ENCODE assay signal across 8 cellular contexts in genomic region chr11:66743271-66743968, GRCh38. TPM values are rescaled to one million over a fixed set of nuclear protein-coding genes. Genes with fewer than 3 reads are reported as not detected.
DNase-seq lines count a peak whose midpoint lies in the region; ATAC-seq and TF ChIP-seq lines count a peak whose summit lies in the region.

No MANE protein-coding gene starts in this region.

- POLR2A ChIA-PET in activated naive CD8-positive, alpha-beta T cell treated with anti-CD3 and anti-CD28 coated beads, Interleukin-2, amount 10 ng/mL, durations not matched to agents 7 days and 5 days (lab: Charles Lee): no interaction called here

- H3K27ac ChIP-seq in heart right ventricle (peak overlapping the region in 1 of 10 donors; percentile 76), lung (ENCODE audit: low read depth in 1 of 2, low read length in 1 of 2) (peak overlapping the region in 1 of 2 donors; percentile 20), transverse colon (peak overlapping the region; percentile 87 to 97 (median 94))

- peaks cover 2% of the 10 kb centered on the region for H3K27me3 Mint-ChIP-seq in activated naive CD8-positive, alpha-beta T cell treated with anti-CD3 and anti-CD28 coated beads, Interleukin-2, amount 10 ng/mL, durations not matched to agents 7 days and 5 days

- H3K4me3 ChIP-seq in heart right ventricle: peak overlapping the region in 9 of 10 donors; percentile 63 to 100 (median 86)
- H3K4me3 ChIP-seq in lung: no peak overlapping the region
- peak overlapping the region in 3 of 4 donors; percentile 51 to 76 (median 67) for H3K4me3 ChIP-seq in transverse colon

- peak overlapping the region; percentile 97 for H3K4me3 Mint-ChIP-seq in activated naive CD8-positive, alpha-beta T cell treated with anti-CD3 and anti-CD28 coated beads, Interleukin-2, amount 10 ng/mL, durations not matched to agents 7 days and 5 days

- no peak for TF ChIP-seq EP300 in transverse colon (IDR thresholded peaks at IDR 0.05; ENCODE audit: low read depth)

- H3K36me3 Mint-ChIP-seq in activated naive CD8-positive, alpha-beta T cell treated with anti-CD3 and anti-CD28 coated beads, Interleukin-2, amount 10 ng/mL, durations not matched to agents 7 days and 5 days: no peaks in the 10 kb centered on the region

- H3K9me3 Mint-ChIP-seq in activated naive CD8-positive, alpha-beta T cell treated with anti-CD3 and anti-CD28 coated beads, Interleukin-2, amount 10 ng/mL, durations not matched to agents 7 days and 5 days: peaks cover 2% of the 10 kb centered on the region

- H3K4me1 Mint-ChIP-seq in activated naive CD8-positive, alpha-beta T cell treated with anti-CD3 and anti-CD28 coated beads, Interleukin-2, amount 10 ng/mL, durations not matched to agents 7 days and 5 days: peaks cover 1% of the 10 kb centered on the region

- TF ChIP-seq CTCF in heart right ventricle (IDR thresholded peaks at IDR 0.05): no peak
- TF ChIP-seq CTCF in lung (IDR thresholded peaks at IDR 0.05; ENCODE audit: control extremely low read depth, extremely low read depth): no peak
- TF ChIP-seq CTCF in transverse colon (IDR thresholded peaks at IDR 0.05): no peak

- H3K9me3 ChIP-seq in heart right ventricle (peaks cover 0 to 9% (median 0%) of the 10 kb centered on the region in 11 donors), lung (ENCODE audit: control insufficient read depth in 2 of 2, insufficient read depth in 1 of 2, low read length in 1 of 2) (no peaks in the 10 kb centered on the region), transverse colon (no peaks in the 10 kb centered on the region)

- no peaks in the 10 kb centered on the region for H3K27me3 ChIP-seq in heart right ventricle
- no peaks in the 10 kb centered on the region for H3K27me3 ChIP-seq in lung (ENCODE audit: control insufficient read depth, insufficient read depth)
- H3K27me3 ChIP-seq in transverse colon: no peaks in the 10 kb centered on the region

- peak overlapping the region; percentile 51 for H3K27ac Mint-ChIP-seq in activated naive CD8-positive, alpha-beta T cell treated with anti-CD3 and anti-CD28 coated beads, Interleukin-2, amount 10 ng/mL, durations not matched to agents 7 days and 5 days

- WGBS in heart right ventricle, 2 donors: 84 to 85% methylated on average over 16 of the region's 16 CpGs
- 74 to 90% methylated on average over 16 of the region's 16 CpGs for WGBS in lung, 2 donors
- 53% methylated on average over 16 of the region's 16 CpGs; no CpG with 5 or more reads in 1 of the 2 donors for WGBS in transverse colon (ENCODE audit: low coverage in 1 of 2), 2 donors

- H3K4me1 ChIP-seq in heart right ventricle (peaks cover 0 to 24% (median 15%) of the 10 kb centered on the region in 9 donors), lung (ENCODE audit: control insufficient read depth in 2 of 2, insufficient read depth in 2 of 2, low read length in 2 of 2) (peaks cover 0 to 9% of the 10 kb centered on the region in 2 donors), transverse colon (peaks cover 6 to 21% (median 14%) of the 10 kb centered on the region in 4 donors)

- intact Hi-C loops in heart right ventricle (cut with DNase I) (no loop called here), Right ventricle myocardium inferior (cut with DNase I) (no loop called here), transverse colon (cut with DNase I; ENCODE audit: low total_unique reads) (no loop called here), posterior cingulate gyrus (cut with DNase I) (loop anchor here (5.0 kb wide), 1 partner anchor 99 kb away; the partner anchor contains the start of gene RCE1)

- in situ Hi-C loops in transverse colon (cut with MboI; ENCODE audit: low pct_ligation_motif_present in 1 of 4, low pct_unique_long_range_greater_than_20kb in 1 of 4, low sequenced_read_pairs in 3 of 4): no loop called here

- H3K36me3 ChIP-seq in heart right ventricle: no peaks in the 10 kb centered on the region
- no peaks in the 10 kb centered on the region for H3K36me3 ChIP-seq in lung (ENCODE audit: control insufficient read depth in 2 of 2, insufficient read depth in 2 of 2, low read length in 2 of 2)
- no peaks in the 10 kb centered on the region for H3K36me3 ChIP-seq in transverse colon

- DNase-seq in heart right ventricle (no peak), Right ventricle myocardium inferior (ENCODE audit: missing footprints) (no peak), lung (ENCODE audit: low spot score) (peak; percentile 70), transverse colon (peak; percentile 87), RKO (ENCODE audit: low spot score) (no peak), posterior cingulate gyrus (no peak), activated gamma-delta T cell treated with Interleukin-2 at 50 U/mL for 16 hours (no peak)
- DNase-seq in activated naive CD8-positive, alpha-beta T cell treated with anti-CD3 and anti-CD28 coated beads, Interleukin-2, amount 10 ng/mL, durations not matched to agents 7 days and 5 days: no peak

- ATAC-seq in heart right ventricle: no peak
- ATAC-seq in Right ventricle myocardium inferior: no peak
- ATAC-seq in activated naive CD8-positive, alpha-beta T cell treated with anti-CD3 and anti-CD28 coated beads, Interleukin-2, amount 10 ng/mL, durations not matched to agents 7 days and 5 days (ENCODE audit: low read depth): no peak
- ATAC-seq in lung (ENCODE audit: insufficient read depth, low FRiP score): no peak

- TF ChIP-seq POLR2A in transverse colon (IDR thresholded peaks at IDR 0.05): no peak

RNA-seq across cellular contexts. Expression of gene SPTBN2, which starts 14.4 kb away (rescaled TPM):
- 1 to 10 TPM in 6 of 10 donors, under 1 TPM in 4; 0.23 to 2.3 (median 1.3) TPM for total RNA-seq in heart right ventricle
- under 1 TPM; 0.88 to 0.90 TPM for polyA plus RNA-seq in heart right ventricle
- total RNA-seq in Right ventricle myocardium inferior: 0.95 TPM
- 1 to 10 TPM; 1.3 to 1.6 TPM for total RNA-seq in activated naive CD8-positive, alpha-beta T cell treated with anti-CD3 and anti-CD28 coated beads, Interleukin-2, amount 10 ng/mL, durations not matched to agents 7 days and 5 days
- total RNA-seq in lung: 10 to 100 TPM; 13.2 to 16.1 TPM
- 1 to 10 TPM; 4.7 to 9.4 TPM for polyA plus RNA-seq in lung
- 1 to 10 TPM in 3 of 4 donors, under 1 TPM in 1; 0.75 to 2.2 (median 1.6) TPM for total RNA-seq in transverse colon

Comparison
In these comparisons a context has a peak if more than half of its experiments do, and no peak if none do; other contexts are left out.
1. DNase-seq: peak in lung (single experiment) and transverse colon (single experiment); none in heart right ventricle (0 of 2), Right ventricle myocardium inferior (single experiment), activated naive CD8-positive, alpha-beta T cell treated with anti-CD3 and anti-CD28 coated beads, Interleukin-2, amount 10 ng/mL, durations not matched to agents 7 days and 5 days (single experiment), RKO (single experiment), posterior cingulate gyrus (0 of 10) and activated gamma-delta T cell treated with Interleukin-2 at 50 U/mL for 16 hours (single experiment).